ENCODE assay signal across 3 cellular contexts in the genomic region with DNA sequence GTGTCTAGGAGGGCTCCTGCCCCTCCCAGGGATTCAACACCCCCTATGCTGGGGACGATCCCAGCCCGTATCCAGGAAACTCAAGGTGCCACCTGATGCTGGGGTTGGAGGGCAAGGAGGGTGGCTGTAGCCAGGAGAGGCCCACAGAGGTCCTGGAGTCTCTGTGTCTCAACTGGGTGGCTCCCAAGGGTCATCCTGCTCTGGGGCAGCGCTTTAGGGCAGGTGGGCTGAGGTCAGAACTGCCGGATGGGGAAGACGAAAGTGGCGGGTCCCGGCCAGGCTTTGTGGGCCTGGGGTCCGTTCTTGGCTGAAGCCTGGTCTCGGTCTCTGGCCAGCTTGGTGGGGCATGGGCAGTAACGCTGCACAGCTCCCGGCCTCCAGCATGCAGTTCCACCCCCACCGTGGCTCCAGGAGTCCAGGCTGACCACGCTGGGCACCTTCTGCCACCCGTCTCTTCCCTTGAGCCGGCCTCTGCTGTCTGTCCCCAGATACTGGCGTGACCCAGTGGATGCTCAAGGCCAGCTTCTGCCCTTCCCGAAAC.
TF ChIP-seq lines count a peak whose summit lies in the region.

No MANE protein-coding gene starts in this region.

TF ChIP-seq in SK-N-SH, 30 proteins besides CTCF, POLR2A, EP300 and RAD21:
- TF ChIP-seq SMC3 (IDR thresholded peaks at IDR 0.05; ENCODE audit: low read depth, low read length) (no peak), GATA2 (CRISPR knock-in tag; IDR thresholded peaks at IDR 0.05) (no peak), FOXM1 (IDR thresholded peaks at IDR 0.05; ENCODE audit: low read depth) (no peak), NRF1 (IDR thresholded peaks at IDR 0.05; ENCODE audit: low read depth, low read length) (no peak)
- TF ChIP-seq, protein P1, sequence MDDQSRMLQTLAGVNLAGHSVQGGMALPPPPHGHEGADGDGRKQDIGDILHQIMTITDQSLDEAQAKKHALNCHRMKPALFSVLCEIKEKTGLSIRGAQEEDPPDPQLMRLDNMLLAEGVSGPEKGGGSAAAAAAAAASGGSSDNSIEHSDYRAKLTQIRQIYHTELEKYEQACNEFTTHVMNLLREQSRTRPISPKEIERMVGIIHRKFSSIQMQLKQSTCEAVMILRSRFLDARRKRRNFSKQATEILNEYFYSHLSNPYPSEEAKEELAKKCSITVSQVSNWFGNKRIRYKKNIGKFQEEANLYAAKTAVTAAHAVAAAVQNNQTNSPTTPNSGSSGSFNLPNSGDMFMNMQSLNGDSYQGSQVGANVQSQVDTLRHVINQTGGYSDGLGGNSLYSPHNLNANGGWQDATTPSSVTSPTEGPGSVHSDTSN (IDR thresholded peaks at IDR 0.05), result 0 out of 2 replicates have a peak, but pooled peaks have one; percentile 4
TF ChIP-seq in SK-N-SH: peak in this region for 1.

TF ChIP-seq in SK-N-SH treated with all-trans-retinoic acid at 6 μM for 48 hours, 23 proteins besides CTCF, POLR2A, EP300 and RAD21:
- TF ChIP-seq, protein P2, sequence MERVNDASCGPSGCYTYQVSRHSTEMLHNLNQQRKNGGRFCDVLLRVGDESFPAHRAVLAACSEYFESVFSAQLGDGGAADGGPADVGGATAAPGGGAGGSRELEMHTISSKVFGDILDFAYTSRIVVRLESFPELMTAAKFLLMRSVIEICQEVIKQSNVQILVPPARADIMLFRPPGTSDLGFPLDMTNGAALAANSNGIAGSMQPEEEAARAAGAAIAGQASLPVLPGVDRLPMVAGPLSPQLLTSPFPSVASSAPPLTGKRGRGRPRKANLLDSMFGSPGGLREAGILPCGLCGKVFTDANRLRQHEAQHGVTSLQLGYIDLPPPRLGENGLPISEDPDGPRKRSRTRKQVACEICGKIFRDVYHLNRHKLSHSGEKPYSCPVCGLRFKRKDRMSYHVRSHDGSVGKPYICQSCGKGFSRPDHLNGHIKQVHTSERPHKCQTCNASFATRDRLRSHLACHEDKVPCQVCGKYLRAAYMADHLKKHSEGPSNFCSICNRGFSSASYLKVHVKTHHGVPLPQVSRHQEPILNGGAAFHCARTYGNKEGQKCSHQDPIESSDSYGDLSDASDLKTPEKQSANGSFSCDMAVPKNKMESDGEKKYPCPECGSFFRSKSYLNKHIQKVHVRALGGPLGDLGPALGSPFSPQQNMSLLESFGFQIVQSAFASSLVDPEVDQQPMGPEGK (CRISPR knock-in tag; IDR thresholded peaks at IDR 0.05; ENCODE audit: borderline replicate concordance), result no peak
- TF ChIP-seq ZC3H10 (CRISPR knock-in tag; IDR thresholded peaks at IDR 0.05) (no peak), TOX (CRISPR knock-in tag; IDR thresholded peaks at IDR 0.05; ENCODE audit: borderline replicate concordance) (no peak), PPARA (CRISPR knock-in tag; IDR thresholded peaks at IDR 0.05; ENCODE audit: borderline replicate concordance) (no peak), ZNF8 (CRISPR knock-in tag; IDR thresholded peaks at IDR 0.05) (no peak), ZFP3 (CRISPR knock-in tag; IDR thresholded peaks at IDR 0.05) (no peak)
- TF ChIP-seq, protein P3, sequence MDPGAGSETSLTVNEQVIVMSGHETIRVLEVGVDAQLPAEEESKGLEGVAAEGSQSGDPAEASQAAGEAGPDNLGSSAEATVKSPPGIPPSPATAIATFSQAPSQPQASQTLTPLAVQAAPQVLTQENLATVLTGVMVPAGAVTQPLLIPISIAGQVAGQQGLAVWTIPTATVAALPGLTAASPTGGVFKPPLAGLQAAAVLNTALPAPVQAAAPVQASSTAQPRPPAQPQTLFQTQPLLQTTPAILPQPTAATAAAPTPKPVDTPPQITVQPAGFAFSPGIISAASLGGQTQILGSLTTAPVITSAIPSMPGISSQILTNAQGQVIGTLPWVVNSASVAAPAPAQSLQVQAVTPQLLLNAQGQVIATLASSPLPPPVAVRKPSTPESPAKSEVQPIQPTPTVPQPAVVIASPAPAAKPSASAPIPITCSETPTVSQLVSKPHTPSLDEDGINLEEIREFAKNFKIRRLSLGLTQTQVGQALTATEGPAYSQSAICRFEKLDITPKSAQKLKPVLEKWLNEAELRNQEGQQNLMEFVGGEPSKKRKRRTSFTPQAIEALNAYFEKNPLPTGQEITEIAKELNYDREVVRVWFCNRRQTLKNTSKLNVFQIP (CRISPR knock-in tag; IDR thresholded peaks at IDR 0.05; ENCODE audit: borderline replicate concordance, low read depth), result no peak

TF ChIP-seq in WTC11, 78 proteins besides CTCF, POLR2A, EP300 and RAD21:
- no peak for TF ChIP-seq ZNF219 (CRISPR knock-in tag; IDR thresholded peaks at IDR 0.05; ENCODE audit: borderline replicate concordance)
- no peak for TF ChIP-seq ZNF263 (CRISPR knock-in tag; IDR thresholded peaks at IDR 0.05; ENCODE audit: low read depth)
- no peak for TF ChIP-seq FOXK1 (CRISPR knock-in tag; IDR thresholded peaks at IDR 0.05)
- TF ChIP-seq SP1 (CRISPR knock-in tag; conservative IDR thresholded peaks at IDR 0.05), result no peak
- TF ChIP-seq, protein P4, sequence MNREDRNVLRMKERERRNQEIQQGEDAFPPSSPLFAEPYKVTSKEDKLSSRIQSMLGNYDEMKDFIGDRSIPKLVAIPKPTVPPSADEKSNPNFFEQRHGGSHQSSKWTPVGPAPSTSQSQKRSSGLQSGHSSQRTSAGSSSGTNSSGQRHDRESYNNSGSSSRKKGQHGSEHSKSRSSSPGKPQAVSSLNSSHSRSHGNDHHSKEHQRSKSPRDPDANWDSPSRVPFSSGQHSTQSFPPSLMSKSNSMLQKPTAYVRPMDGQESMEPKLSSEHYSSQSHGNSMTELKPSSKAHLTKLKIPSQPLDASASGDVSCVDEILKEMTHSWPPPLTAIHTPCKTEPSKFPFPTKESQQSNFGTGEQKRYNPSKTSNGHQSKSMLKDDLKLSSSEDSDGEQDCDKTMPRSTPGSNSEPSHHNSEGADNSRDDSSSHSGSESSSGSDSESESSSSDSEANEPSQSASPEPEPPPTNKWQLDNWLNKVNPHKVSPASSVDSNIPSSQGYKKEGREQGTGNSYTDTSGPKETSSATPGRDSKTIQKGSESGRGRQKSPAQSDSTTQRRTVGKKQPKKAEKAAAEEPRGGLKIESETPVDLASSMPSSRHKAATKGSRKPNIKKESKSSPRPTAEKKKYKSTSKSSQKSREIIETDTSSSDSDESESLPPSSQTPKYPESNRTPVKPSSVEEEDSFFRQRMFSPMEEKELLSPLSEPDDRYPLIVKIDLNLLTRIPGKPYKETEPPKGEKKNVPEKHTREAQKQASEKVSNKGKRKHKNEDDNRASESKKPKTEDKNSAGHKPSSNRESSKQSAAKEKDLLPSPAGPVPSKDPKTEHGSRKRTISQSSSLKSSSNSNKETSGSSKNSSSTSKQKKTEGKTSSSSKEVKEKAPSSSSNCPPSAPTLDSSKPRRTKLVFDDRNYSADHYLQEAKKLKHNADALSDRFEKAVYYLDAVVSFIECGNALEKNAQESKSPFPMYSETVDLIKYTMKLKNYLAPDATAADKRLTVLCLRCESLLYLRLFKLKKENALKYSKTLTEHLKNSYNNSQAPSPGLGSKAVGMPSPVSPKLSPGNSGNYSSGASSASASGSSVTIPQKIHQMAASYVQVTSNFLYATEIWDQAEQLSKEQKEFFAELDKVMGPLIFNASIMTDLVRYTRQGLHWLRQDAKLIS (CRISPR knock-in tag; IDR thresholded peaks at IDR 0.05; ENCODE audit: borderline replicate concordance), result no peak
- no peak for TF ChIP-seq ETV6 (CRISPR knock-in tag; IDR thresholded peaks at IDR 0.05)
- TF ChIP-seq, protein P5, sequence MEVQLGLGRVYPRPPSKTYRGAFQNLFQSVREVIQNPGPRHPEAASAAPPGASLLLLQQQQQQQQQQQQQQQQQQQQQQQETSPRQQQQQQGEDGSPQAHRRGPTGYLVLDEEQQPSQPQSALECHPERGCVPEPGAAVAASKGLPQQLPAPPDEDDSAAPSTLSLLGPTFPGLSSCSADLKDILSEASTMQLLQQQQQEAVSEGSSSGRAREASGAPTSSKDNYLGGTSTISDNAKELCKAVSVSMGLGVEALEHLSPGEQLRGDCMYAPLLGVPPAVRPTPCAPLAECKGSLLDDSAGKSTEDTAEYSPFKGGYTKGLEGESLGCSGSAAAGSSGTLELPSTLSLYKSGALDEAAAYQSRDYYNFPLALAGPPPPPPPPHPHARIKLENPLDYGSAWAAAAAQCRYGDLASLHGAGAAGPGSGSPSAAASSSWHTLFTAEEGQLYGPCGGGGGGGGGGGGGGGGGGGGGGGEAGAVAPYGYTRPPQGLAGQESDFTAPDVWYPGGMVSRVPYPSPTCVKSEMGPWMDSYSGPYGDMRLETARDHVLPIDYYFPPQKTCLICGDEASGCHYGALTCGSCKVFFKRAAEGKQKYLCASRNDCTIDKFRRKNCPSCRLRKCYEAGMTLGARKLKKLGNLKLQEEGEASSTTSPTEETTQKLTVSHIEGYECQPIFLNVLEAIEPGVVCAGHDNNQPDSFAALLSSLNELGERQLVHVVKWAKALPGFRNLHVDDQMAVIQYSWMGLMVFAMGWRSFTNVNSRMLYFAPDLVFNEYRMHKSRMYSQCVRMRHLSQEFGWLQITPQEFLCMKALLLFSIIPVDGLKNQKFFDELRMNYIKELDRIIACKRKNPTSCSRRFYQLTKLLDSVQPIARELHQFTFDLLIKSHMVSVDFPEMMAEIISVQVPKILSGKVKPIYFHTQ (CRISPR knock-in tag; IDR thresholded peaks at IDR 0.05), result no peak
- no peak for TF ChIP-seq ZNF396 (CRISPR knock-in tag; IDR thresholded peaks at IDR 0.05; ENCODE audit: borderline replicate concordance)
- TF ChIP-seq, protein P6, sequence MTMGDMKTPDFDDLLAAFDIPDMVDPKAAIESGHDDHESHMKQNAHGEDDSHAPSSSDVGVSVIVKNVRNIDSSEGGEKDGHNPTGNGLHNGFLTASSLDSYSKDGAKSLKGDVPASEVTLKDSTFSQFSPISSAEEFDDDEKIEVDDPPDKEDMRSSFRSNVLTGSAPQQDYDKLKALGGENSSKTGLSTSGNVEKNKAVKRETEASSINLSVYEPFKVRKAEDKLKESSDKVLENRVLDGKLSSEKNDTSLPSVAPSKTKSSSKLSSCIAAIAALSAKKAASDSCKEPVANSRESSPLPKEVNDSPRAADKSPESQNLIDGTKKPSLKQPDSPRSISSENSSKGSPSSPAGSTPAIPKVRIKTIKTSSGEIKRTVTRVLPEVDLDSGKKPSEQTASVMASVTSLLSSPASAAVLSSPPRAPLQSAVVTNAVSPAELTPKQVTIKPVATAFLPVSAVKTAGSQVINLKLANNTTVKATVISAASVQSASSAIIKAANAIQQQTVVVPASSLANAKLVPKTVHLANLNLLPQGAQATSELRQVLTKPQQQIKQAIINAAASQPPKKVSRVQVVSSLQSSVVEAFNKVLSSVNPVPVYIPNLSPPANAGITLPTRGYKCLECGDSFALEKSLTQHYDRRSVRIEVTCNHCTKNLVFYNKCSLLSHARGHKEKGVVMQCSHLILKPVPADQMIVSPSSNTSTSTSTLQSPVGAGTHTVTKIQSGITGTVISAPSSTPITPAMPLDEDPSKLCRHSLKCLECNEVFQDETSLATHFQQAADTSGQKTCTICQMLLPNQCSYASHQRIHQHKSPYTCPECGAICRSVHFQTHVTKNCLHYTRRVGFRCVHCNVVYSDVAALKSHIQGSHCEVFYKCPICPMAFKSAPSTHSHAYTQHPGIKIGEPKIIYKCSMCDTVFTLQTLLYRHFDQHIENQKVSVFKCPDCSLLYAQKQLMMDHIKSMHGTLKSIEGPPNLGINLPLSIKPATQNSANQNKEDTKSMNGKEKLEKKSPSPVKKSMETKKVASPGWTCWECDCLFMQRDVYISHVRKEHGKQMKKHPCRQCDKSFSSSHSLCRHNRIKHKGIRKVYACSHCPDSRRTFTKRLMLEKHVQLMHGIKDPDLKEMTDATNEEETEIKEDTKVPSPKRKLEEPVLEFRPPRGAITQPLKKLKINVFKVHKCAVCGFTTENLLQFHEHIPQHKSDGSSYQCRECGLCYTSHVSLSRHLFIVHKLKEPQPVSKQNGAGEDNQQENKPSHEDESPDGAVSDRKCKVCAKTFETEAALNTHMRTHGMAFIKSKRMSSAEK (CRISPR knock-in tag; IDR thresholded peaks at IDR 0.05; ENCODE audit: borderline replicate concordance), result no peak
- no peak for TF ChIP-seq GTF2I (CRISPR knock-in tag; conservative IDR thresholded peaks at IDR 0.05)
- no peak for TF ChIP-seq ZNF416 (CRISPR knock-in tag; IDR thresholded peaks at IDR 0.05)
- no peak for TF ChIP-seq GABPB1 (CRISPR knock-in tag; IDR thresholded peaks at IDR 0.05)
- TF ChIP-seq NR1H2 (CRISPR knock-in tag; IDR thresholded peaks at IDR 0.05), result no peak
- TF ChIP-seq, protein P7, sequence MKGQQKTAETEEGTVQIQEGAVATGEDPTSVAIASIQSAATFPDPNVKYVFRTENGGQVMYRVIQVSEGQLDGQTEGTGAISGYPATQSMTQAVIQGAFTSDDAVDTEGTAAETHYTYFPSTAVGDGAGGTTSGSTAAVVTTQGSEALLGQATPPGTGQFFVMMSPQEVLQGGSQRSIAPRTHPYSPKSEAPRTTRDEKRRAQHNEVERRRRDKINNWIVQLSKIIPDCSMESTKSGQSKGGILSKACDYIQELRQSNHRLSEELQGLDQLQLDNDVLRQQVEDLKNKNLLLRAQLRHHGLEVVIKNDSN (CRISPR knock-in tag; IDR thresholded peaks at IDR 0.05), result no peak
- no peak for TF ChIP-seq ZBTB21 (CRISPR knock-in tag; IDR thresholded peaks at IDR 0.05; ENCODE audit: borderline replicate concordance)
